Comparison of ENCODE assay signal across 8 cellular contexts in genomic region chr9:33025572-33026347, GRCh38. TPM values are rescaled to one million over a fixed set of nuclear protein-coding genes. Genes with fewer than 3 reads are reported as not detected.
DNase-seq lines count a peak whose midpoint lies in the region; ATAC-seq and TF ChIP-seq lines count a peak whose summit lies in the region.

No MANE protein-coding gene starts in this region.

- no peak overlapping the region for H2AFZ ChIP-seq in neural progenitor cell (replicated peaks)

- intact Hi-C loops in CD4-positive, alpha-beta T cell (cut with DNase I, micrococcal nuclease), result loop anchor here (1.0 to 10.0 kb wide), 6 partner anchors 24 to 473 kb away; partner anchors contain the start of genes APTX (in 2 of the 2), BAG1 (in 1 of the 2), CHMP5 (in 1 of the 2) and NOL6 (in 1 of the 2)
- intact Hi-C loops in Panc1 (cut with micrococcal nuclease; ENCODE audit: unreplicated experiment), result no loop called here
- intact Hi-C loops in activated T-helper 2 cell treated with anti-CD3 and anti-CD28 coated beads, Interferon-gamma antibody, Interleukin-2, Interleukin-4, amounts not matched to agents 10 μg/mL and 5 μg/mL and 100 μg/mL, durations not matched to agents 14 hours and 24 hours and 36 hours (cut with micrococcal nuclease), result loop anchor here (1.0 to 2.0 kb wide), 7 partner anchors 17 to 473 kb away; partner anchors contain the start of genes APTX, BAG1, NFX1 and SMIM27

- H3K9me3 Mint-ChIP-seq in CD4-positive, alpha-beta T cell, result no peaks in the 10 kb centered on the region
- H3K9me3 Mint-ChIP-seq in activated T-helper 2 cell treated with anti-CD3 and anti-CD28 coated beads, Interferon-gamma antibody, Interleukin-2, Interleukin-4, amounts not matched to agents 10 μg/mL and 5 μg/mL and 100 μg/mL, durations not matched to agents 14 hours and 24 hours and 36 hours, result no peaks in the 10 kb centered on the region
- no peaks in the 10 kb centered on the region for H3K9me3 Mint-ChIP-seq in neural progenitor cell

- no peaks in the 10 kb centered on the region for H3K27me3 Mint-ChIP-seq in CD4-positive, alpha-beta T cell
- H3K27me3 Mint-ChIP-seq in activated T-helper 2 cell treated with anti-CD3 and anti-CD28 coated beads, Interferon-gamma antibody, Interleukin-2, Interleukin-4, amounts not matched to agents 10 μg/mL and 5 μg/mL and 100 μg/mL, durations not matched to agents 14 hours and 24 hours and 36 hours (ENCODE audit: low read depth), result no peaks in the 10 kb centered on the region
- H3K27me3 Mint-ChIP-seq in neural progenitor cell (ENCODE audit: insufficient read depth, low read depth), result peaks cover 4% of the 10 kb centered on the region

- H3K9ac ChIP-seq in neural progenitor cell (peak overlapping the region; percentile 77), subcutaneous abdominal adipose tissue (ENCODE audit: low read length in 5 of 5) (peak overlapping the region; percentile 92 to 100 (median 100))

- no peaks in the 10 kb centered on the region for H3K27me3 ChIP-seq in CD4-positive, alpha-beta T cell (ENCODE audit: control insufficient read depth, insufficient read depth, low read length)
- H3K27me3 ChIP-seq in Panc1 (ENCODE audit: control insufficient read depth, insufficient read depth, low read length), result no peaks in the 10 kb centered on the region
- H3K27me3 ChIP-seq in neural progenitor cell, result no peaks in the 10 kb centered on the region
- H3K27me3 ChIP-seq in subcutaneous abdominal adipose tissue (ENCODE audit: control insufficient read depth in 5 of 5, insufficient read depth in 4 of 5, low read length in 5 of 5), result no peaks in the 10 kb centered on the region

- H3K4me3 ChIP-seq in Panc1 (ENCODE audit: low read depth in 2 of 2, low read length in 2 of 2) (peak overlapping the region; percentile 81 to 87), fibroblast of villous mesenchyme (ENCODE audit: low read depth, low read length) (peak overlapping the region; percentile 96), neural progenitor cell (peak overlapping the region; percentile 71), subcutaneous abdominal adipose tissue (ENCODE audit: low read depth in 1 of 5, low read length in 5 of 5) (peak overlapping the region; percentile 94 to 100 (median 99))

- POLR2A ChIA-PET in CD4-positive, alpha-beta T cell (lab: Charles Lee), result interaction anchor here (0.6 to 4.1 kb wide), 16 partner anchors 9 to 474 kb away, joined by 3 to 46 read pairs (median 14); partner anchors contain the start of genes APTX, B4GALT1, BAG1 and CHMP5
- POLR2A ChIA-PET in Panc1 (lab: Charles Lee), result interaction anchor here (0.6 to 1.5 kb wide), 5 partner anchors 19 to 214 kb away, joined by 3 to 36 read pairs (median 3); partner anchors contain the start of gene APTX

- H3K36me3 Mint-ChIP-seq in CD4-positive, alpha-beta T cell (ENCODE audit: low read depth), result peaks cover 65% of the 10 kb centered on the region
- H3K36me3 Mint-ChIP-seq in activated T-helper 2 cell treated with anti-CD3 and anti-CD28 coated beads, Interferon-gamma antibody, Interleukin-2, Interleukin-4, amounts not matched to agents 10 μg/mL and 5 μg/mL and 100 μg/mL, durations not matched to agents 14 hours and 24 hours and 36 hours (ENCODE audit: low read depth), result peaks cover 69% of the 10 kb centered on the region
- peaks cover 24% of the 10 kb centered on the region for H3K36me3 Mint-ChIP-seq in neural progenitor cell

- peak; percentile 49 for ATAC-seq in CD4-positive, alpha-beta T cell (ENCODE audit: poor library complexity)
- ATAC-seq in Panc1, result peak; percentile 54

- CTCF ChIA-PET in CD4-positive, alpha-beta T cell (lab: Charles Lee), result interaction anchor here (0.6 to 1.5 kb wide), 2 partner anchors 264 to 647 kb away, joined by 3 to 4 read pairs; partner anchors contain the start of gene NFX1
- CTCF ChIA-PET in Panc1 (lab: Charles Lee), result interaction anchor here (0.5 to 0.7 kb wide), 2 partner anchors 51 to 438 kb away, joined by 3 to 4 read pairs; no protein-coding TSS in a partner anchor

- peak overlapping the region; percentile 99 for H3K27ac ChIP-seq in CD4-positive, alpha-beta T cell (ENCODE audit: low read depth, low read length)
- H3K27ac ChIP-seq in Panc1 (ENCODE audit: low read length), result peak overlapping the region; percentile 93
- peak overlapping the region; percentile 92 for H3K27ac ChIP-seq in neural progenitor cell
- peak overlapping the region; percentile 100 for H3K27ac ChIP-seq in subcutaneous abdominal adipose tissue (ENCODE audit: low read depth, low read length)

- H3K4me1 Mint-ChIP-seq in CD4-positive, alpha-beta T cell (ENCODE audit: low read depth), result peaks cover 79% of the 10 kb centered on the region
- H3K4me1 Mint-ChIP-seq in activated T-helper 2 cell treated with anti-CD3 and anti-CD28 coated beads, Interferon-gamma antibody, Interleukin-2, Interleukin-4, amounts not matched to agents 10 μg/mL and 5 μg/mL and 100 μg/mL, durations not matched to agents 14 hours and 24 hours and 36 hours (ENCODE audit: low read depth), result peaks cover 57% of the 10 kb centered on the region
- peaks cover 29% of the 10 kb centered on the region for H3K4me1 Mint-ChIP-seq in neural progenitor cell

- no peaks in the 10 kb centered on the region for H3K9me3 ChIP-seq in CD4-positive, alpha-beta T cell (ENCODE audit: control insufficient read depth, low read length)
- no peaks in the 10 kb centered on the region for H3K9me3 ChIP-seq in Panc1 (ENCODE audit: control insufficient read depth, insufficient read depth, low read depth, low read length)
- H3K9me3 ChIP-seq in neural progenitor cell (ENCODE audit: low read depth), result no peaks in the 10 kb centered on the region
- H3K9me3 ChIP-seq in subcutaneous abdominal adipose tissue (ENCODE audit: control insufficient read depth in 5 of 5, low read length in 5 of 5), result no peaks in the 10 kb centered on the region

- peaks cover 78% of the 10 kb centered on the region for H4K20me1 ChIP-seq in neural progenitor cell (ENCODE audit: low read depth)

- in situ Hi-C loops in Panc1 (cut with HindIII; ENCODE audit: low pct_unique_long_range_greater_than_20kb, low sequenced_read_pairs), result no loop called here

- peak; percentile 52 to 79 (median 65) for DNase-seq in CD4-positive, alpha-beta T cell
- DNase-seq in GM20000 (ENCODE audit: low spot score) (peak; percentile 85), HT-29 (ENCODE audit: low spot score) (peak; percentile 48), Panc1 (ENCODE audit: low read depth, low spot score) (no peak), fibroblast of villous mesenchyme (ENCODE audit: low read depth) (peak; percentile 69), neural progenitor cell (ENCODE audit: low spot score) (peak; percentile 87)
- DNase-seq in activated T-helper 2 cell treated with anti-CD3 and anti-CD28 coated beads, Interferon-gamma antibody, Interleukin-2, Interleukin-4, amounts not matched to agents 10 μg/mL and 5 μg/mL and 100 μg/mL, durations not matched to agents 14 hours and 24 hours and 36 hours (ENCODE audit: low spot score), result peak; percentile 81

- H3K4me1 ChIP-seq in Panc1 (ENCODE audit: control insufficient read depth, insufficient read depth, low read length) (peaks cover 41% of the 10 kb centered on the region), neural progenitor cell (peaks cover 25% of the 10 kb centered on the region), subcutaneous abdominal adipose tissue (ENCODE audit: control insufficient read depth in 5 of 5, insufficient read depth in 5 of 5, low read length in 5 of 5) (peaks cover 3 to 58% (median 48%) of the 10 kb centered on the region in 5 donors)

- H3K27ac Mint-ChIP-seq in CD4-positive, alpha-beta T cell, result peak overlapping the region; percentile 93
- H3K27ac Mint-ChIP-seq in activated T-helper 2 cell treated with anti-CD3 and anti-CD28 coated beads, Interferon-gamma antibody, Interleukin-2, Interleukin-4, amounts not matched to agents 10 μg/mL and 5 μg/mL and 100 μg/mL, durations not matched to agents 14 hours and 24 hours and 36 hours, result peak overlapping the region; percentile 96
- peak overlapping the region; percentile 48 for H3K27ac Mint-ChIP-seq in neural progenitor cell

- H3K36me3 ChIP-seq in Panc1 (ENCODE audit: control insufficient read depth, insufficient read depth, low read length) (peaks cover 39% of the 10 kb centered on the region), neural progenitor cell (peaks cover 29% of the 10 kb centered on the region), subcutaneous abdominal adipose tissue (ENCODE audit: control insufficient read depth in 5 of 5, insufficient read depth in 5 of 5, low read length in 5 of 5) (peaks cover 9 to 42% (median 14%) of the 10 kb centered on the region in 5 donors)

- peak overlapping the region; percentile 96 for H3K4me3 Mint-ChIP-seq in CD4-positive, alpha-beta T cell
- peak overlapping the region; percentile 90 for H3K4me3 Mint-ChIP-seq in activated T-helper 2 cell treated with anti-CD3 and anti-CD28 coated beads, Interferon-gamma antibody, Interleukin-2, Interleukin-4, amounts not matched to agents 10 μg/mL and 5 μg/mL and 100 μg/mL, durations not matched to agents 14 hours and 24 hours and 36 hours (ENCODE audit: low read depth)
- H3K4me3 Mint-ChIP-seq in neural progenitor cell, result peak overlapping the region; percentile 97

- no peaks in the 10 kb centered on the region for H3F3A ChIP-seq in neural progenitor cell (ENCODE audit: low read depth)

- no TSS peak for BruUV-seq in Panc1 (replicated peaks; lab: Mats Ljungman, UMichigan)

- peaks cover 98% of the 10 kb centered on the region for H3K79me2 ChIP-seq in neural progenitor cell (ENCODE audit: low read depth)

- TF ChIP-seq CTCF in CD4-positive, alpha-beta T cell (IDR thresholded peaks at IDR 0.05), result no peak
- TF ChIP-seq CTCF in GM20000 (IDR thresholded peaks at IDR 0.05; ENCODE audit: extremely low read depth, missing control alignments) (no peak), Panc1 (IDR thresholded peaks at IDR 0.05) (no peak), fibroblast of villous mesenchyme (IDR thresholded peaks at IDR 0.05; ENCODE audit: insufficient read depth, low read depth, low read length) (no peak), neural progenitor cell (IDR thresholded peaks at IDR 0.05) (no peak)

- peak overlapping the region; percentile 95 for H3K4me2 ChIP-seq in neural progenitor cell

RNA-seq across cellular contexts. Expression of gene DNAJA1, which starts 0.7 kb away (rescaled TPM):
- total RNA-seq in CD4-positive, alpha-beta T cell, result 100 to 1,000 TPM; 150 to 156 TPM
- total RNA-seq in HT-29 (2014; rRNA removed; shearing (Covaris generic)), result 53.2 and 59.5 TPM in 2 replicates
- 246 TPM for total RNA-seq in Panc1 (2021; ENCODE audit: unreplicated experiment)
- 259 TPM for polyA plus RNA-seq in Panc1 (2012; ENCODE audit: insufficient read length)
- 257 and 259 TPM in 2 replicates for total RNA-seq in activated T-helper 2 cell treated with anti-CD3 and anti-CD28 coated beads, Interferon-gamma antibody, Interleukin-2, Interleukin-4, amounts not matched to agents 10 μg/mL and 5 μg/mL and 100 μg/mL, durations not matched to agents 14 hours and 24 hours and 36 hours
- total RNA-seq in fibroblast of villous mesenchyme, result 74.1 and 136 TPM in 2 replicates
- 146 and 180 TPM in 2 replicates for total RNA-seq in neural progenitor cell (ENCODE audit: low replicate concordance)

RNA-seq across cellular contexts. Expression of gene APTX, which starts 24.3 kb away (rescaled TPM):
- total RNA-seq in CD4-positive, alpha-beta T cell, result 10 to 100 TPM; 22.0 to 22.5 TPM
- 26.0 and 29.7 TPM in 2 replicates for total RNA-seq in HT-29 (2014; rRNA removed; shearing (Covaris generic))
- total RNA-seq in Panc1 (2021; ENCODE audit: unreplicated experiment) (42.2 TPM), fibroblast of villous mesenchyme (34.8 and 43.2 TPM in 2 replicates), neural progenitor cell (ENCODE audit: low replicate concordance) (48.3 and 72.6 TPM in 2 replicates)
- 41.5 TPM for polyA plus RNA-seq in Panc1 (2012; ENCODE audit: insufficient read length)
- total RNA-seq in activated T-helper 2 cell treated with anti-CD3 and anti-CD28 coated beads, Interferon-gamma antibody, Interleukin-2, Interleukin-4, amounts not matched to agents 10 μg/mL and 5 μg/mL and 100 μg/mL, durations not matched to agents 14 hours and 24 hours and 36 hours, result 46.7 and 47.4 TPM in 2 replicates

RNA-seq across cellular contexts. Expression of gene SMU1, which starts 50.7 kb away (rescaled TPM):
- total RNA-seq in CD4-positive, alpha-beta T cell, result 10 to 100 TPM; 25.1 to 26.0 TPM
- 11.5 and 11.8 TPM in 2 replicates for total RNA-seq in HT-29 (2014; rRNA removed; shearing (Covaris generic))
- total RNA-seq in Panc1 (2021; ENCODE audit: unreplicated experiment), result 30.3 TPM
- polyA plus RNA-seq in Panc1 (2012; ENCODE audit: insufficient read length), result 14.1 TPM
- total RNA-seq in activated T-helper 2 cell treated with anti-CD3 and anti-CD28 coated beads, Interferon-gamma antibody, Interleukin-2, Interleukin-4, amounts not matched to agents 10 μg/mL and 5 μg/mL and 100 μg/mL, durations not matched to agents 14 hours and 24 hours and 36 hours, result 27.6 and 28.3 TPM in 2 replicates
- 29.3 and 42.7 TPM in 2 replicates for total RNA-seq in fibroblast of villous mesenchyme
- total RNA-seq in neural progenitor cell (ENCODE audit: low replicate concordance), result 28.6 and 34.9 TPM in 2 replicates
